24 cellular contexts compared by ENCODE assay signal in genomic region chr7:66905243-66905642, GRCh38. TPM values are rescaled to one million over a fixed set of nuclear protein-coding genes. Genes with fewer than 3 reads are reported as not detected.
A peak's percentile ranks its signal among the peaks of the same experiment; 100 is the strongest.
DNase-seq lines count a peak whose midpoint lies in the region; ATAC-seq and TF ChIP-seq lines count a peak whose summit lies in the region.
"Had no signal": no experiment of that assay in that cellular context is flagged by ENCODE, and none has a peak within 500 bp of the region (broad histone marks: within the 10 kb centered on the region; RNA-seq: fewer than 3 reads in every experiment).

No MANE protein-coding gene starts in this region.

- H2AFZ ChIP-seq in neural progenitor cell (replicated peaks), result no peak overlapping the region
- H2AFZ ChIP-seq: hepatocyte had no signal

- H3K27ac Mint-ChIP-seq in MCF 10A (ENCODE audit: low read depth, unreplicated experiment), result peak overlapping the region; percentile 14
- H3K27ac Mint-ChIP-seq in glutamatergic neuron (ENCODE audit: unreplicated experiment), result peak overlapping the region; percentile 31
- H3K27ac Mint-ChIP-seq in neural progenitor cell, result no peak overlapping the region

- no peaks in the 10 kb centered on the region for H3K4me1 ChIP-seq in breast epithelium
- no peaks in the 10 kb centered on the region for H3K4me1 ChIP-seq in neural progenitor cell
- H3K4me1 ChIP-seq: BE2C, esophagus squamous epithelium, tibial artery had no signal

- CTCF ChIA-PET in MCF 10A (lab: Yijun Ruan, JAX), result interaction anchor here (0.5 to 1.1 kb wide), 7 partner anchors 11 to 765 kb away, joined by 3 to 6 read pairs (median 3); no protein-coding TSS in a partner anchor

- intact Hi-C loops in MCF 10A (cut with micrococcal nuclease) (no loop called here), breast epithelium (cut with DNase I; ENCODE audit: low total_unique reads) (no loop called here)

- TF ChIP-seq CTCF in MCF 10A (IDR thresholded peaks at IDR 0.05; ENCODE audit: unreplicated experiment), result no peak
- no peak for TF ChIP-seq CTCF in breast epithelium (IDR thresholded peaks at IDR 0.05)
- TF ChIP-seq CTCF in NB4 (IDR thresholded peaks at IDR 0.05; ENCODE audit: low read depth, low read length), result no peak
- no peak for TF ChIP-seq CTCF in glutamatergic neuron (IDR thresholded peaks at IDR 0.05; ENCODE audit: partially characterized antibody, unreplicated experiment)
- TF ChIP-seq CTCF in neural progenitor cell (IDR thresholded peaks at IDR 0.05), result no peak

- no peak for DNase-seq in MCF 10A (ENCODE audit: unreplicated experiment)
- no peak for DNase-seq in breast epithelium (ENCODE audit: low spot score in 2 of 2)
- DNase-seq in NB4 (ENCODE audit: low read depth), result peak; percentile 22
- no peak for DNase-seq in glutamatergic neuron
- DNase-seq in neural progenitor cell (ENCODE audit: low spot score), result no peak
- DNase-seq: ACHN; activated naive CD4-positive, alpha-beta T cell treated with anti-CD3 and anti-CD28 coated beads, Interleukin-2, amount 50 U/mL, for 16 hours; anterior cingulate cortex; BE2C; DND-41; esophagus squamous epithelium; foreskin melanocyte; KG1; left cardiac atrium; NCI-H1436 treated with DMSO at 0.1 percent for 48 hours; NCI-H82; occipital lobe; RPMI8226; T-helper 1 cell; tibial artery had no signal

- no peaks in the 10 kb centered on the region for H3K79me2 ChIP-seq in neural progenitor cell (ENCODE audit: low read depth)
- H3K79me2 ChIP-seq: hepatocyte had no signal

- H3K27me3 Mint-ChIP-seq in MCF 10A (ENCODE audit: insufficient read depth, unreplicated experiment) (no peaks in the 10 kb centered on the region), glutamatergic neuron (ENCODE audit: unreplicated experiment) (peaks cover 2% of the 10 kb centered on the region), neural progenitor cell (ENCODE audit: insufficient read depth, low read depth) (peaks cover 3% of the 10 kb centered on the region)

- H3K27ac ChIP-seq in breast epithelium (no peak overlapping the region), neural progenitor cell (no peak overlapping the region)
- H3K27ac ChIP-seq: coronary artery, esophagus squamous epithelium, hepatocyte, tibial artery had no signal

- no peak overlapping the region for H3K9ac ChIP-seq in neural progenitor cell

- no peak for ATAC-seq in HG03045 (IDR thresholded peaks at IDR 0.05; ENCODE audit: unreplicated experiment)
- ATAC-seq in HG02973 (IDR thresholded peaks at IDR 0.05; ENCODE audit: unreplicated experiment), result no peak
- ATAC-seq: left cardiac atrium had no signal

- H3K4me1 Mint-ChIP-seq in MCF 10A (ENCODE audit: insufficient read depth, unreplicated experiment), result no peaks in the 10 kb centered on the region
- H3K4me1 Mint-ChIP-seq in glutamatergic neuron (ENCODE audit: low read depth, unreplicated experiment), result no peaks in the 10 kb centered on the region
- H3K4me1 Mint-ChIP-seq in neural progenitor cell, result no peaks in the 10 kb centered on the region

- H4K20me1 ChIP-seq in neural progenitor cell (ENCODE audit: low read depth), result no peaks in the 10 kb centered on the region

- H3K4me3 ChIP-seq in breast epithelium (no peak overlapping the region), NB4 (ENCODE audit: low read depth, low read length) (no peak overlapping the region), neural progenitor cell (no peak overlapping the region)
- H3K4me3 ChIP-seq: coronary artery, esophagus squamous epithelium, hepatocyte, tibial artery had no signal

- H3K27me3 ChIP-seq in breast epithelium (no peaks in the 10 kb centered on the region), neural progenitor cell (no peaks in the 10 kb centered on the region)
- H3K27me3 ChIP-seq: BE2C, esophagus squamous epithelium, hepatocyte, tibial artery had no signal

- no TSS peak for BruUV-seq in MCF 10A (replicated peaks; lab: Mats Ljungman, UMichigan)

- H3K9me3 ChIP-seq in breast epithelium, result no peaks in the 10 kb centered on the region
- H3K9me3 ChIP-seq in neural progenitor cell (ENCODE audit: low read depth), result no peaks in the 10 kb centered on the region
- H3K9me3 ChIP-seq: BE2C, esophagus squamous epithelium, tibial artery had no signal

- H3K4me2 ChIP-seq in neural progenitor cell, result no peak overlapping the region
- H3K4me2 ChIP-seq: hepatocyte had no signal

- peaks cover 22% of the 10 kb centered on the region for H3K36me3 Mint-ChIP-seq in MCF 10A (ENCODE audit: insufficient read depth, unreplicated experiment)
- peaks cover 6% of the 10 kb centered on the region for H3K36me3 Mint-ChIP-seq in glutamatergic neuron (ENCODE audit: unreplicated experiment)
- H3K36me3 Mint-ChIP-seq in neural progenitor cell, result peaks cover 6% of the 10 kb centered on the region

- H3K4me3 Mint-ChIP-seq in MCF 10A (ENCODE audit: unreplicated experiment) (no peak overlapping the region), glutamatergic neuron (ENCODE audit: unreplicated experiment) (no peak overlapping the region), neural progenitor cell (no peak overlapping the region)

- POLR2A ChIA-PET in MCF 10A (lab: Yijun Ruan, JAX), result interaction anchor here (1.1 to 1.6 kb wide), 2 partner anchors 16 to 33 kb away, joined by 3 to 4 read pairs; partner anchors contain the start of gene TMEM248

- H3K36me3 ChIP-seq in breast epithelium (no peaks in the 10 kb centered on the region), neural progenitor cell (no peaks in the 10 kb centered on the region)
- H3K36me3 ChIP-seq: BE2C had no signal

- TF ChIP-seq POLR2A in breast epithelium (IDR thresholded peaks at IDR 0.05), result no peak
- no peak for TF ChIP-seq POLR2A in NB4 (IDR thresholded peaks at IDR 0.05; ENCODE audit: extremely low read depth, insufficient read length)

- H3K9me3 Mint-ChIP-seq in MCF 10A (ENCODE audit: unreplicated experiment) (no peaks in the 10 kb centered on the region), glutamatergic neuron (ENCODE audit: unreplicated experiment) (peaks cover 6% of the 10 kb centered on the region), neural progenitor cell (peaks cover 3% of the 10 kb centered on the region)

- H3F3A ChIP-seq in neural progenitor cell (ENCODE audit: low read depth), result no peaks in the 10 kb centered on the region

RNA-seq across cellular contexts. Expression of gene TMEM248, which starts 15.8 kb away (rescaled TPM):
- total RNA-seq in MCF 10A (2022) (75.7 and 80.0 TPM in 2 replicates), breast epithelium (100 to 1,000 TPM; 119 to 148 (median 120) TPM), glutamatergic neuron (ENCODE audit: unreplicated experiment) (62.6 TPM), neural progenitor cell (ENCODE audit: low replicate concordance) (59.9 and 75.6 TPM in 2 replicates)
